In genomic region chr2:98757904-98758421, GRCh38 we compare ENCODE assay signal across 8 cellular contexts. TPM values are rescaled to one million over a fixed set of nuclear protein-coding genes. Genes with fewer than 3 reads are reported as not detected.
A peak's percentile ranks its signal among the peaks of the same experiment; 100 is the strongest.
DNase-seq lines count a peak whose midpoint lies in the region; ATAC-seq, FAIRE-seq and TF ChIP-seq lines count a peak whose summit lies in the region.

No MANE protein-coding gene starts in this region.

- H3K9me3 ChIP-seq in A549 = no peaks in the 10 kb centered on the region
- H3K9me3 ChIP-seq in heart left ventricle = no peaks in the 10 kb centered on the region
- H3K9me3 ChIP-seq in spleen = no peaks in the 10 kb centered on the region

- H3K9ac ChIP-seq in mesendoderm (ENCODE audit: low read length) = no peak overlapping the region

- no peak for TF ChIP-seq CTCF in A549 (IDR thresholded peaks at IDR 0.05)
- TF ChIP-seq CTCF in heart left ventricle (IDR thresholded peaks at IDR 0.05) = peak in 3 of 12 donors; percentile 16 to 23 (median 17)
- no peak for TF ChIP-seq CTCF in spleen (IDR thresholded peaks at IDR 0.05 in 8 of 11, conservative IDR thresholded peaks at IDR 0.05 in 3 of 11)

- no peak overlapping the region for H3K18ac ChIP-seq in mesendoderm (ENCODE audit: low read length)

- TF ChIP-seq EP300 in A549 (IDR thresholded peaks at IDR 0.05) = no peak

- peaks cover 9% of the 10 kb centered on the region for H3K4me1 ChIP-seq in A549
- peaks cover 0 to 76% (median 9%) of the 10 kb centered on the region in 12 donors for H3K4me1 ChIP-seq in heart left ventricle
- H3K4me1 ChIP-seq in spleen = peaks cover 26 to 73% (median 44%) of the 10 kb centered on the region in 6 donors
- no peaks in the 10 kb centered on the region for H3K4me1 ChIP-seq in mesendoderm (ENCODE audit: control insufficient read depth, low read depth, low read length)

- peak overlapping the region; percentile 62 for H3K4me3 Mint-ChIP-seq in activated naive CD4-positive, alpha-beta T cell treated with anti-CD3 and anti-CD28 coated beads, Interleukin-2, amount 50 U/mL, for 24 hours

- H4K5ac ChIP-seq in mesendoderm (ENCODE audit: low read length) = no peak overlapping the region

- 48% methylated on average over 9 of the region's 9 CpGs for WGBS in A549 (ENCODE audit: missing lambda C conversion rate)
- WGBS in heart left ventricle, 4 donors = 38 to 59% (median 47%) methylated on average over 9 of the region's 9 CpGs
- 5 to 21% (median 8%) methylated on average over 9 of the region's 9 CpGs for WGBS in spleen, 5 donors
- no CpG with 5 or more reads among the region's 9 CpGs for WGBS in mesendoderm (ENCODE audit: extremely low coverage, insufficient coverage, low lambda C conversion rate)

- H3K27me3 Mint-ChIP-seq in activated naive CD4-positive, alpha-beta T cell treated with anti-CD3 and anti-CD28 coated beads, Interleukin-2, amount 50 U/mL, for 24 hours = no peaks in the 10 kb centered on the region

- no peak overlapping the region for H2AK5ac ChIP-seq in mesendoderm (ENCODE audit: low read length)

- no peak overlapping the region for H3K27ac ChIP-seq in A549
- H3K27ac ChIP-seq in heart left ventricle = peak overlapping the region in 8 of 12 donors; percentile 19 to 85 (median 45)
- peak overlapping the region; percentile 52 to 84 (median 70) for H3K27ac ChIP-seq in spleen
- no peak overlapping the region for H3K27ac ChIP-seq in mesendoderm (ENCODE audit: low read depth, low read length)

- no peaks in the 10 kb centered on the region for H3K36me3 ChIP-seq in heart left ventricle
- H3K36me3 ChIP-seq in spleen = no peaks in the 10 kb centered on the region
- H3K36me3 ChIP-seq in mesendoderm (ENCODE audit: control insufficient read depth, insufficient read depth, low read length) = no peaks in the 10 kb centered on the region

- H3K4me3 ChIP-seq in A549 (no peak overlapping the region), heart left ventricle (peak overlapping the region in 4 of 12 donors; percentile 2 to 15 (median 9)), spleen (peak overlapping the region in 4 of 8 donors; percentile 1 to 53 (median 12)), mesendoderm (ENCODE audit: low read length) (no peak overlapping the region)

- no peak overlapping the region for H4K8ac ChIP-seq in mesendoderm (ENCODE audit: low read depth, low read length)

- H2BK120ac ChIP-seq in mesendoderm (ENCODE audit: low read depth, low read length) = no peak overlapping the region

- H3K79me1 ChIP-seq in mesendoderm (ENCODE audit: low read length) = no peaks in the 10 kb centered on the region

- no peak overlapping the region for H3K56ac ChIP-seq in mesendoderm (ENCODE audit: low read length)

- no peaks in the 10 kb centered on the region for H3K79me2 ChIP-seq in mesendoderm (ENCODE audit: control insufficient read depth, insufficient read depth, low read length)

- H3K27ac Mint-ChIP-seq in activated naive CD4-positive, alpha-beta T cell treated with anti-CD3 and anti-CD28 coated beads, Interleukin-2, amount 50 U/mL, for 24 hours = peak overlapping the region; percentile 95

- H3K36me3 Mint-ChIP-seq in activated naive CD4-positive, alpha-beta T cell treated with anti-CD3 and anti-CD28 coated beads, Interleukin-2, amount 50 U/mL, for 24 hours = no peaks in the 10 kb centered on the region

- DNase-seq in A549 (ENCODE audit: low read depth in 1 of 2, low spot score in 1 of 2) = peak; percentile 34 to 70
- peak; percentile 71 for DNase-seq in OCI-M1 (lab: John Stamatoyannopoulos, UW)
- DNase-seq in heart left ventricle = peak; percentile 69 to 80 (median 77)
- peak; percentile 82 for DNase-seq in spleen
- DNase-seq in mesendoderm = no peak

- peaks cover 81% of the 10 kb centered on the region for H3K4me1 Mint-ChIP-seq in activated naive CD4-positive, alpha-beta T cell treated with anti-CD3 and anti-CD28 coated beads, Interleukin-2, amount 50 U/mL, for 24 hours

- TF ChIP-seq POLR2A in A549 (IDR thresholded peaks at IDR 0.05; ENCODE audit: low read length) = no peak
- no peak for TF ChIP-seq POLR2A in heart left ventricle (IDR thresholded peaks at IDR 0.05)
- TF ChIP-seq POLR2A in spleen (IDR thresholded peaks at IDR 0.05) = no peak

- FAIRE-seq in A549 (lab: Jason Lieb, UNC) = no peak

- intact Hi-C loops in heart left ventricle (cut with DNase I) = loop anchor here in 2 of 10 donors (5.0 kb wide), 1 partner anchor 64 kb away; no protein-coding TSS in a partner anchor
- intact Hi-C loops in spleen (cut with DNase I; ENCODE audit: low total_unique reads) = no loop called here

- H3K4ac ChIP-seq in mesendoderm (ENCODE audit: low read depth, low read length) = no peak overlapping the region

- H3K4me2 ChIP-seq in A549 (peak overlapping the region; percentile 41), mesendoderm (ENCODE audit: low read length) (no peak overlapping the region)

- H2BK5ac ChIP-seq in mesendoderm (ENCODE audit: low read length) = no peak overlapping the region

- POLR2A ChIA-PET in A549 (lab: Yijun Ruan, JAX) = no interaction called here

- H2BK15ac ChIP-seq in mesendoderm (replicated peaks; ENCODE audit: low read depth) = no peak overlapping the region

- ATAC-seq in A549 = peak; percentile 68 to 81; a peak in 5 of 6 replicates
- peak; percentile 85 for ATAC-seq in GM18867 (IDR thresholded peaks at IDR 0.05; ENCODE audit: unreplicated experiment)
- peak; percentile 70 for ATAC-seq in HG03097 (IDR thresholded peaks at IDR 0.05; ENCODE audit: low FRiP score, unreplicated experiment)
- ATAC-seq in heart left ventricle = peak; percentile 83 to 97 (median 96)

- H3K27me3 ChIP-seq in heart left ventricle (no peaks in the 10 kb centered on the region), spleen (replicated peaks in 1 of 7) (no peaks in the 10 kb centered on the region), mesendoderm (ENCODE audit: insufficient read depth, low read length, poor library complexity) (no peaks in the 10 kb centered on the region)

- TF ChIP-seq RAD21 in A549 (conservative IDR thresholded peaks at IDR 0.05 in 1 of 2, IDR thresholded peaks at IDR 0.05 in 1 of 2) = no peak

- no peaks in the 10 kb centered on the region for H3K9me3 Mint-ChIP-seq in activated naive CD4-positive, alpha-beta T cell treated with anti-CD3 and anti-CD28 coated beads, Interleukin-2, amount 50 U/mL, for 24 hours

- CTCF ChIA-PET in A549 (lab: Yijun Ruan, JAX) = interaction anchor here (0.5 to 1.3 kb wide), 4 partner anchors 14 to 545 kb away, joined by 3 to 4 read pairs (median 3); no protein-coding TSS in a partner anchor

- no peak overlapping the region for H3K23ac ChIP-seq in mesendoderm (ENCODE audit: low read length)

TF ChIP-seq in A549, 52 proteins besides CTCF, POLR2A, EP300 and RAD21:
- TF ChIP-seq TFCP2L1 (CRISPR knock-in tag; IDR thresholded peaks at IDR 0.05) (no peak), CBX8 (IDR thresholded peaks at IDR 0.05) (no peak), E2F6 (IDR thresholded peaks at IDR 0.05; ENCODE audit: borderline replicate concordance, low read depth) (no peak), GATA3 (IDR thresholded peaks at IDR 0.05; ENCODE audit: borderline replicate concordance) (no peak), NPAS2 (CRISPR knock-in tag; IDR thresholded peaks at IDR 0.05; ENCODE audit: borderline replicate concordance) (no peak), HOXB5 (CRISPR knock-in tag; IDR thresholded peaks at IDR 0.05) (no peak), BCL3 (IDR thresholded peaks at IDR 0.05) (no peak), EHF (CRISPR knock-in tag; IDR thresholded peaks at IDR 0.05) (no peak), RCOR1 (IDR thresholded peaks at IDR 0.05; ENCODE audit: low read depth, low read length) (no peak), RARB (CRISPR knock-in tag; IDR thresholded peaks at IDR 0.05) (no peak), FOSL2 (IDR thresholded peaks at IDR 0.05) (no peak), FOSL2 (CRISPR knock-in tag; IDR thresholded peaks at IDR 0.05) (no peak), USF2 (IDR thresholded peaks at IDR 0.05) (no peak), SMC3 (IDR thresholded peaks at IDR 0.05) (no peak)

RNA-seq across cellular contexts. Expression of gene MGAT4A, which starts 27.0 kb away (rescaled TPM):
- polyA plus RNA-seq in A549 (2011; rRNA removed) (2.3 and 2.6 TPM in 2 replicates), A549 (2017; fragmentation: RNase III; extraction: RNeasy Plus Mini Kit Qiagen cat#74134 plus additional on column Dnase treatment) (0.61 to 0.77 TPM (median 0.75 TPM) in 3 replicates), heart left ventricle (1 to 10 TPM; 4.2 to 6.7 TPM), spleen (10 to 100 TPM in 1 of 3 donors, 1 to 10 TPM in 2; 5.7 to 10.7 (median 6.2) TPM)
- 0.67 and 0.89 TPM in 2 replicates for polyA plus RNA-seq in A549 (2012; cell fraction: cytosol; rRNA removed)
- polyA plus RNA-seq in A549 (2012; cell fraction: nucleus; rRNA removed) = 0.53 and 0.88 TPM in 2 replicates
- polyA minus RNA-seq in A549 (2011; rRNA and poly(A)+ RNA removed) = 0.78 and 1.1 TPM in 2 replicates
- total RNA-seq in heart left ventricle (10 to 100 TPM; 10.2 to 45.0 (median 18.2) TPM), spleen (10 to 100 TPM; 30.4 to 45.9 (median 33.9) TPM)
- 0.55 TPM for polyA plus RNA-seq in mesendoderm (2013, experiment 1 of 2)
- polyA plus RNA-seq in mesendoderm (2013, experiment 2 of 2) = 0.70 TPM

Comparison
In these comparisons a context has a peak if more than half of its experiments do, and no peak if none do; other contexts are left out.
1. H3K27ac ChIP-seq: peak in heart left ventricle (8 of 12) and spleen (8 of 8); none in A549 (0 of 2) and mesendoderm (single experiment).
2. Peak in every context shown above with its lines, with median percentiles within 50 percentile points of each other: ATAC-seq.